ENCODE assay signal across 11 cellular contexts in genomic region chr2:27442981-27443323, GRCh38. TPM values are rescaled to one million over a fixed set of nuclear protein-coding genes. Genes with fewer than 3 reads are reported as not detected.
DNase-seq lines count a peak whose midpoint lies in the region; ATAC-seq, FAIRE-seq and TF ChIP-seq lines count a peak whose summit lies in the region.
"Had no signal": no experiment of that assay in that cellular context is flagged by ENCODE, and none has a peak within 500 bp of the region (broad histone marks: within the 10 kb centered on the region; RNA-seq: fewer than 3 reads in every experiment).

No MANE protein-coding gene starts in this region.

- H3K27ac ChIP-seq in CD4-positive, alpha-beta T cell (ENCODE audit: low read depth, low read length), result no peak overlapping the region
- H3K27ac ChIP-seq in esophagus squamous epithelium (peak overlapping the region; percentile 70 to 84 (median 76)), neuronal stem cell (replicated peaks; ENCODE audit: low read length) (no peak overlapping the region)

- DNase-seq in CD4-positive, alpha-beta T cell, result peak in 1 of 10 experiments; percentile 11
- DNase-seq in LoVo (ENCODE audit: low spot score) (peak; percentile 11), esophagus squamous epithelium (lab: John Stamatoyannopoulos, UW) (no peak), neuronal stem cell (ENCODE audit: low spot score) (no peak), urothelium cell line (ENCODE audit: low spot score) (no peak)
- DNase-seq: heart left ventricle; stimulated activated CD4-positive, alpha-beta T cell treated with anti-CD3 and anti-CD28 coated beads, Interleukin-12 subunit alpha, Interleukin-12 subunit beta, amount 100 ng/mL, for 4 hours had no signal

- H2AK5ac ChIP-seq in neuronal stem cell (ENCODE audit: low read depth, low read length), result no peak overlapping the region

- CTCF ChIA-PET in CD4-positive, alpha-beta T cell (lab: Charles Lee), result no interaction called here

- no peak overlapping the region for H2AFZ ChIP-seq in neuronal stem cell (ENCODE audit: low read length)

- H3K4me1 Mint-ChIP-seq in CD4-positive, alpha-beta T cell (ENCODE audit: low read depth), result peaks cover 20% of the 10 kb centered on the region

- H3K36me3 Mint-ChIP-seq in CD4-positive, alpha-beta T cell (ENCODE audit: low read depth), result peaks cover 69% of the 10 kb centered on the region

- H3K4me3 ChIP-seq in esophagus squamous epithelium, result peak overlapping the region; percentile 30 to 62 (median 53)
- no peak overlapping the region for H3K4me3 ChIP-seq in neuronal stem cell (ENCODE audit: low read length in 2 of 2)
- H3K4me3 ChIP-seq: heart left ventricle had no signal

- H3K27ac Mint-ChIP-seq in CD4-positive, alpha-beta T cell, result peak overlapping the region; percentile 61

- no peak for ATAC-seq in CD4-positive, alpha-beta T cell (ENCODE audit: poor library complexity)
- no peak for ATAC-seq in GM19023 (IDR thresholded peaks at IDR 0.05; ENCODE audit: unreplicated experiment)
- ATAC-seq in GM18502 (IDR thresholded peaks at IDR 0.05; ENCODE audit: poor library complexity, unreplicated experiment), result no peak
- no peak for ATAC-seq in HG03457 (IDR thresholded peaks at IDR 0.05; ENCODE audit: unreplicated experiment)

- H2BK5ac ChIP-seq in neuronal stem cell (ENCODE audit: low read length), result no peak overlapping the region

- no peaks in the 10 kb centered on the region for H3K9me3 Mint-ChIP-seq in CD4-positive, alpha-beta T cell

- peak overlapping the region; percentile 60 for H3K23ac ChIP-seq in neuronal stem cell (ENCODE audit: low read depth, low read length, poor library complexity)

- peak overlapping the region; percentile 91 for H3K4me2 ChIP-seq in neuronal stem cell (ENCODE audit: insufficient read depth, low read length, poor library complexity, severe bottlenecking)

- H3K18ac ChIP-seq in neuronal stem cell (ENCODE audit: low read length), result no peak overlapping the region

- no peak overlapping the region for H2BK15ac ChIP-seq in neuronal stem cell (ENCODE audit: low read length)

- intact Hi-C loops in CD4-positive, alpha-beta T cell (cut with DNase I, micrococcal nuclease), result loop anchor here (1.0 to 5.0 kb wide), 3 partner anchors 44 to 184 kb away; partner anchors contain the start of genes IFT172 (in 2 of the 2), CCDC121 (in 1 of the 2) and GPN1 (in 1 of the 2)
- intact Hi-C loops in esophagus squamous epithelium (cut with DNase I), result no loop called here

- H3K14ac ChIP-seq in neuronal stem cell (ENCODE audit: low read length), result no peak overlapping the region

- no peak overlapping the region for H4K91ac ChIP-seq in neuronal stem cell (ENCODE audit: low read depth, low read length, poor library complexity)

- POLR2A ChIA-PET in CD4-positive, alpha-beta T cell (lab: Charles Lee), result interaction anchor here (1.0 kb wide), 2 partner anchors 12 to 13 kb away, joined by 3 read pairs; no protein-coding TSS in a partner anchor

- no peak overlapping the region for H2BK12ac ChIP-seq in neuronal stem cell (ENCODE audit: low read length)

- peaks cover 7 to 40% (median 9%) of the 10 kb centered on the region in 3 donors for H3K4me1 ChIP-seq in esophagus squamous epithelium
- H3K4me1 ChIP-seq in neuronal stem cell (ENCODE audit: control insufficient read depth in 2 of 2, insufficient read depth in 1 of 2, low read depth in 1 of 2, low read length in 2 of 2), result peaks cover 0 to 7% of the 10 kb centered on the region in 2 donors

- no peak overlapping the region for H4K8ac ChIP-seq in neuronal stem cell (ENCODE audit: low read depth, low read length)

- H3K4me3 Mint-ChIP-seq in CD4-positive, alpha-beta T cell, result peak overlapping the region; percentile 5

- no peak overlapping the region for H2BK120ac ChIP-seq in neuronal stem cell (ENCODE audit: low read depth, low read length)

- H3K27me3 ChIP-seq in CD4-positive, alpha-beta T cell (ENCODE audit: control insufficient read depth, insufficient read depth, low read length), result no peaks in the 10 kb centered on the region
- H3K27me3 ChIP-seq in esophagus squamous epithelium, result no peaks in the 10 kb centered on the region
- H3K27me3 ChIP-seq in neuronal stem cell (ENCODE audit: control insufficient read depth in 3 of 3, insufficient read depth in 3 of 3, low read depth in 1 of 3, low read length in 3 of 3), result no peaks in the 10 kb centered on the region
- H3K27me3 ChIP-seq: heart left ventricle had no signal

- no peaks in the 10 kb centered on the region for H3K9me3 ChIP-seq in CD4-positive, alpha-beta T cell (ENCODE audit: control insufficient read depth, low read length)
- no peaks in the 10 kb centered on the region for H3K9me3 ChIP-seq in esophagus squamous epithelium
- peaks cover 0 to 2% of the 10 kb centered on the region in 2 donors for H3K9me3 ChIP-seq in neuronal stem cell (replicated peaks in 1 of 2; ENCODE audit: control insufficient read depth in 2 of 2, insufficient read depth in 1 of 2, low read depth in 1 of 2, low read length in 2 of 2)
- H3K9me3 ChIP-seq: heart left ventricle had no signal

- peaks cover 2% of the 10 kb centered on the region for H3K79me1 ChIP-seq in neuronal stem cell (ENCODE audit: low read depth, low read length)

- FAIRE-seq in urothelium cell line (lab: Jason Lieb, UNC), result no peak

- 58 to 62% methylated on average over 2 to 5 of the region's 5 CpGs for WGBS in esophagus squamous epithelium, 2 donors
- no CpG with 5 or more reads among the region's 5 CpGs for WGBS in neuronal stem cell (ENCODE audit: extremely low coverage in 2 of 2, insufficient read length in 2 of 2, insufficient replicate concordance in 1 of 2), 2 donors

- H3K36me3 ChIP-seq in esophagus squamous epithelium, result peaks cover 29 to 78% (median 29%) of the 10 kb centered on the region in 3 donors
- peaks cover 26 to 84% of the 10 kb centered on the region in 2 donors for H3K36me3 ChIP-seq in neuronal stem cell (replicated peaks in 1 of 2; ENCODE audit: control insufficient read depth in 2 of 2, insufficient read depth in 2 of 2, low read length in 2 of 2)

- no peaks in the 10 kb centered on the region for H3K27me3 Mint-ChIP-seq in CD4-positive, alpha-beta T cell

- no peak overlapping the region for H3K4ac ChIP-seq in neuronal stem cell (ENCODE audit: low read length)

- no peak overlapping the region for H3K9ac ChIP-seq in neuronal stem cell (ENCODE audit: low read depth, low read length, poor library complexity)

- TF ChIP-seq POLR2A in esophagus squamous epithelium (IDR thresholded peaks at IDR 0.05), result no peak

- no peak for TF ChIP-seq CTCF in CD4-positive, alpha-beta T cell (IDR thresholded peaks at IDR 0.05)
- no peak for TF ChIP-seq CTCF in esophagus squamous epithelium (IDR thresholded peaks at IDR 0.05)

RNA-seq across cellular contexts. Expression of gene KRTCAP3, which starts 0.8 kb away (rescaled TPM):
- 10 to 100 TPM; 11.5 to 12.8 TPM for total RNA-seq in CD4-positive, alpha-beta T cell
- total RNA-seq in esophagus squamous epithelium, result 10 to 100 TPM in 3 of 4 donors, 1 to 10 TPM in 1; 9.8 to 29.3 (median 19.1) TPM
- polyA plus RNA-seq in neuronal stem cell (2013, experiment 1 of 2), result 5.7 TPM
- 5.2 TPM for polyA plus RNA-seq in neuronal stem cell (2013, experiment 2 of 2)
- total RNA-seq: Daoy had no signal

RNA-seq across cellular contexts. Expression of gene NRBP1, which starts 14.5 kb away (rescaled TPM):
- 100 to 1,000 TPM; 169 to 181 TPM for total RNA-seq in CD4-positive, alpha-beta T cell
- 10 to 100 TPM; 66.6 to 89.6 (median 81.5) TPM for total RNA-seq in esophagus squamous epithelium
- polyA plus RNA-seq in neuronal stem cell (2013, experiment 1 of 2), result 62.2 TPM
- 63.3 TPM for polyA plus RNA-seq in neuronal stem cell (2013, experiment 2 of 2)

RNA-seq across cellular contexts. Expression of gene PPM1G, which starts 33.6 kb away (rescaled TPM):
- total RNA-seq in CD4-positive, alpha-beta T cell, result 10 to 100 TPM; 30.4 to 31.2 TPM
- 10 to 100 TPM; 51.9 to 77.1 (median 67.4) TPM for total RNA-seq in esophagus squamous epithelium
- polyA plus RNA-seq in neuronal stem cell (2013, experiment 1 of 2), result 98.8 TPM
- polyA plus RNA-seq in neuronal stem cell (2013, experiment 2 of 2), result 97.7 TPM

RNA-seq across cellular contexts. Expression of gene IFT172, which starts 46.6 kb away (rescaled TPM):
- 10 to 100 TPM; 13.3 to 14.4 TPM for total RNA-seq in CD4-positive, alpha-beta T cell
- 10 to 100 TPM in 3 of 4 donors, 1 to 10 TPM in 1; 7.6 to 19.6 (median 13.5) TPM for total RNA-seq in esophagus squamous epithelium
- 8.4 TPM for polyA plus RNA-seq in neuronal stem cell (2013, experiment 1 of 2)
- polyA plus RNA-seq in neuronal stem cell (2013, experiment 2 of 2), result 8.7 TPM

RNA-seq across cellular contexts. Expression of gene FNDC4, which starts 52.0 kb away (rescaled TPM):
- total RNA-seq in CD4-positive, alpha-beta T cell, result not detected
- total RNA-seq in esophagus squamous epithelium, result 10 to 100 TPM in 2 of 4 donors, 1 to 10 TPM in 2; 4.6 to 28.2 (median 11.3) TPM
- polyA plus RNA-seq in neuronal stem cell (2013, experiment 1 of 2), result 19.2 TPM
- 17.6 TPM for polyA plus RNA-seq in neuronal stem cell (2013, experiment 2 of 2)

Comparison
In these comparisons a context has a peak if more than half of its experiments do, and no peak if none do; other contexts are left out.
1. H3K27ac ChIP-seq: peak in esophagus squamous epithelium (4 of 4); none in CD4-positive, alpha-beta T cell (single experiment) and neuronal stem cell (single experiment).
2. H3K4me3 ChIP-seq: peak in esophagus squamous epithelium (4 of 4); none in neuronal stem cell (0 of 2).